Comparison of ENCODE assay signal across 17 cellular contexts in genomic region chr21:20329636-20330035, GRCh38.
DNase-seq lines count a peak whose midpoint lies in the region; ATAC-seq, FAIRE-seq and TF ChIP-seq lines count a peak whose summit lies in the region.
"Had no signal": no experiment of that assay in that cellular context is flagged by ENCODE, and none has a peak within 500 bp of the region (broad histone marks: within the 10 kb centered on the region; RNA-seq: fewer than 3 reads in every experiment).

No MANE protein-coding gene starts in this region.

- peak overlapping the region; percentile 66 for H3K4me2 ChIP-seq in PC-9
- H3K4me2 ChIP-seq in HepG2 (ENCODE audit: low read depth, low read length), result peak overlapping the region; percentile 32; the same call in 1 of the 2 replicates
- H3K4me2 ChIP-seq: BLaER1 had no signal

- H4K20me1 ChIP-seq in PC-9 (ENCODE audit: insufficient read depth) (no peaks in the 10 kb centered on the region), HepG2 (ENCODE audit: insufficient read depth, low read length) (no peaks in the 10 kb centered on the region)
- H4K20me1 ChIP-seq: BLaER1 had no signal

- H3K36me3 ChIP-seq in PC-9 (ENCODE audit: low read depth) (no peaks in the 10 kb centered on the region), HepG2 (replicated peaks in 1 of 2; ENCODE audit: control insufficient read depth in 1 of 2, insufficient read depth in 2 of 2, low read length in 2 of 2) (no peaks in the 10 kb centered on the region)
- H3K36me3 ChIP-seq: BLaER1 had no signal

- no peaks in the 10 kb centered on the region for H3F3A ChIP-seq in PC-9 (ENCODE audit: insufficient read depth, low read depth)

- H3K27me3 ChIP-seq in PC-9 (ENCODE audit: insufficient read depth, low read depth) (no peaks in the 10 kb centered on the region), HepG2 (ENCODE audit: control insufficient read depth in 1 of 2, insufficient read depth in 2 of 2, low read length in 2 of 2) (no peaks in the 10 kb centered on the region), right cardiac atrium (ENCODE audit: control insufficient read depth, insufficient read depth) (no peaks in the 10 kb centered on the region)
- H3K27me3 ChIP-seq: BLaER1 had no signal

- no peaks in the 10 kb centered on the region for H3K9me3 ChIP-seq in PC-9 (ENCODE audit: insufficient read depth, low read depth)
- H3K9me3 ChIP-seq in HepG2 (ENCODE audit: low read length), result peaks cover 62% of the 10 kb centered on the region
- H3K9me3 ChIP-seq in right cardiac atrium (ENCODE audit: control insufficient read depth, low read length), result no peaks in the 10 kb centered on the region
- H3K9me3 ChIP-seq: BLaER1 had no signal

- no peaks in the 10 kb centered on the region for H3K9me2 ChIP-seq in PC-9 (ENCODE audit: insufficient read depth)

- no peak overlapping the region for H3K9ac ChIP-seq in HepG2 (ENCODE audit: insufficient read depth, low read depth, low read length)
- H3K9ac ChIP-seq: BLaER1 had no signal

- TF ChIP-seq EP300 in HepG2 (IDR thresholded peaks at IDR 0.05; ENCODE audit: low read depth in 2 of 2, low read length in 2 of 2) (no peak), HepG2 (CRISPR knock-in tag; IDR thresholded peaks at IDR 0.05; ENCODE audit: borderline replicate concordance) (no peak)

- H3K4me3 ChIP-seq in PC-9, result peak overlapping the region; percentile 44; the same call in 1 of the 2 replicates
- H3K4me3 ChIP-seq in HepG2 (replicated peaks in 1 of 3; ENCODE audit: insufficient read depth in 1 of 3, low read depth in 2 of 3, low read length in 3 of 3), result peak overlapping the region; percentile 4 to 64 (median 46); a peak in 3 of 6 replicates
- H3K4me3 ChIP-seq in right cardiac atrium (ENCODE audit: low read length), result no peak overlapping the region
- H3K4me3 ChIP-seq: BLaER1 had no signal

- peak; percentile 32 for DNase-seq in HT1080 (ENCODE audit: low read depth)
- peak; percentile 4 for DNase-seq in NCI-H146 (lab: John Stamatoyannopoulos, UW)
- no peak for DNase-seq in PC-9
- no peak for DNase-seq in HepG2 (ENCODE audit: low spot score)
- DNase-seq in DMS79 (lab: John Stamatoyannopoulos, UW), result no peak
- DNase-seq in stimulated activated naive CD4-positive, alpha-beta T cell treated with Interleukin-2 at 50 U/mL for 16 hours (lab: John Stamatoyannopoulos, UW), result no peak
- no peak for DNase-seq in right cardiac atrium
- DNase-seq: DMS 273 treated with DMSO at 0.1 percent for 48 hours, NCI-H1092, NCI-H187, NCI-H446, NCI-H82, T-helper 2 cell had no signal

- H3K4me1 ChIP-seq in PC-9 (replicated peaks; ENCODE audit: insufficient read depth) (no peaks in the 10 kb centered on the region), HepG2 (ENCODE audit: insufficient read depth, low read length) (no peaks in the 10 kb centered on the region), right cardiac atrium (ENCODE audit: control insufficient read depth, insufficient read depth, low read length) (no peaks in the 10 kb centered on the region)
- H3K4me1 ChIP-seq: BLaER1 had no signal

- H2AFZ ChIP-seq in PC-9, result peak overlapping the region; percentile 61
- H2AFZ ChIP-seq in HepG2 (ENCODE audit: low read length), result peak overlapping the region; percentile 72

- TF ChIP-seq POLR2A in HepG2 (IDR thresholded peaks at IDR 0.05; ENCODE audit: insufficient read depth in 1 of 2, low read depth in 2 of 2, low read length in 2 of 2), result no peak

- in situ Hi-C loops in HepG2 (cut with HindIII; ENCODE audit: extremely low pct_ligation_motif_present, low pct_unique_long_range_greater_than_20kb), result no loop called here

- intact Hi-C loops in PC-9 (cut with micrococcal nuclease; ENCODE audit: unreplicated experiment) (no loop called here), HepG2 (cut with micrococcal nuclease; ENCODE audit: unreplicated experiment) (no loop called here), right cardiac atrium (cut with DNase I) (no loop called here)

- CTCF ChIA-PET in PC-9 (lab: Charles Lee) (no interaction called here), HepG2 (lab: Yijun Ruan, JAX; ENCODE audit: low intra/inter-chr PET ratio, low total read pairs) (no interaction called here)

- 26% methylated on average over 6 of the region's 6 CpGs for WGBS in HepG2 (ENCODE audit: low lambda C conversion rate)
- 93% methylated on average over 6 of the region's 6 CpGs for WGBS in right cardiac atrium

- POLR2A ChIA-PET in PC-9 (lab: Charles Lee; ENCODE audit: unreplicated experiment), result no interaction called here
- POLR2A ChIA-PET in HepG2 (lab: Yijun Ruan, JAX), result no interaction called here

- no peak for TF ChIP-seq CTCF in PC-9 (conservative IDR thresholded peaks at IDR 0.05)
- no peak for TF ChIP-seq CTCF in HepG2 (CRISPR knock-in tag; IDR thresholded peaks at IDR 0.05)

- no peaks in the 10 kb centered on the region for H3K79me2 ChIP-seq in PC-9 (ENCODE audit: low read depth)
- no peaks in the 10 kb centered on the region for H3K79me2 ChIP-seq in HepG2 (ENCODE audit: insufficient read depth, low read length)

- no peak for FAIRE-seq in HepG2 (lab: Jason Lieb, UNC)
- FAIRE-seq: GM18507, TTC549 had no signal

- ATAC-seq in HepG2 (no peak), right cardiac atrium (no peak)
- ATAC-seq: SK-N-SH treated with all-trans-retinoic acid at 6 μM for 48 hours had no signal

- TF ChIP-seq RAD21 in HepG2 (CRISPR knock-in tag; IDR thresholded peaks at IDR 0.05), result no peak

- no TSS peak for BruUV-seq in PC-9 (replicated peaks; lab: Mats Ljungman, UMichigan)
- BruUV-seq in HepG2 (replicated peaks; lab: Mats Ljungman, UMichigan), result no TSS peak

- no peak overlapping the region for H3K27ac ChIP-seq in PC-9
- H3K27ac ChIP-seq in HepG2 (ENCODE audit: extremely low read length, insufficient read depth, low read length), result no peak overlapping the region
- no peak overlapping the region for H3K27ac ChIP-seq in right cardiac atrium (ENCODE audit: low read length)
- H3K27ac ChIP-seq: BLaER1 had no signal

TF ChIP-seq in HepG2, 621 proteins besides CTCF, POLR2A, EP300 and RAD21 (continues in another document):
- TF ChIP-seq CBX1 (IDR thresholded peaks at IDR 0.05; ENCODE audit: low read depth), result no peak
- no peak for TF ChIP-seq ZBTB14 (CRISPR knock-in tag; IDR thresholded peaks at IDR 0.05)
- no peak for TF ChIP-seq RBM39 (IDR thresholded peaks at IDR 0.05; ENCODE audit: low read depth, low read length, poor library complexity, severe bottlenecking)
- TF ChIP-seq GABPB1 (CRISPR knock-in tag; IDR thresholded peaks at IDR 0.05), result no peak
- no peak for TF ChIP-seq ZNF644 (CRISPR knock-in tag; IDR thresholded peaks at IDR 0.05; ENCODE audit: low read depth)
- TF ChIP-seq, protein P1, sequence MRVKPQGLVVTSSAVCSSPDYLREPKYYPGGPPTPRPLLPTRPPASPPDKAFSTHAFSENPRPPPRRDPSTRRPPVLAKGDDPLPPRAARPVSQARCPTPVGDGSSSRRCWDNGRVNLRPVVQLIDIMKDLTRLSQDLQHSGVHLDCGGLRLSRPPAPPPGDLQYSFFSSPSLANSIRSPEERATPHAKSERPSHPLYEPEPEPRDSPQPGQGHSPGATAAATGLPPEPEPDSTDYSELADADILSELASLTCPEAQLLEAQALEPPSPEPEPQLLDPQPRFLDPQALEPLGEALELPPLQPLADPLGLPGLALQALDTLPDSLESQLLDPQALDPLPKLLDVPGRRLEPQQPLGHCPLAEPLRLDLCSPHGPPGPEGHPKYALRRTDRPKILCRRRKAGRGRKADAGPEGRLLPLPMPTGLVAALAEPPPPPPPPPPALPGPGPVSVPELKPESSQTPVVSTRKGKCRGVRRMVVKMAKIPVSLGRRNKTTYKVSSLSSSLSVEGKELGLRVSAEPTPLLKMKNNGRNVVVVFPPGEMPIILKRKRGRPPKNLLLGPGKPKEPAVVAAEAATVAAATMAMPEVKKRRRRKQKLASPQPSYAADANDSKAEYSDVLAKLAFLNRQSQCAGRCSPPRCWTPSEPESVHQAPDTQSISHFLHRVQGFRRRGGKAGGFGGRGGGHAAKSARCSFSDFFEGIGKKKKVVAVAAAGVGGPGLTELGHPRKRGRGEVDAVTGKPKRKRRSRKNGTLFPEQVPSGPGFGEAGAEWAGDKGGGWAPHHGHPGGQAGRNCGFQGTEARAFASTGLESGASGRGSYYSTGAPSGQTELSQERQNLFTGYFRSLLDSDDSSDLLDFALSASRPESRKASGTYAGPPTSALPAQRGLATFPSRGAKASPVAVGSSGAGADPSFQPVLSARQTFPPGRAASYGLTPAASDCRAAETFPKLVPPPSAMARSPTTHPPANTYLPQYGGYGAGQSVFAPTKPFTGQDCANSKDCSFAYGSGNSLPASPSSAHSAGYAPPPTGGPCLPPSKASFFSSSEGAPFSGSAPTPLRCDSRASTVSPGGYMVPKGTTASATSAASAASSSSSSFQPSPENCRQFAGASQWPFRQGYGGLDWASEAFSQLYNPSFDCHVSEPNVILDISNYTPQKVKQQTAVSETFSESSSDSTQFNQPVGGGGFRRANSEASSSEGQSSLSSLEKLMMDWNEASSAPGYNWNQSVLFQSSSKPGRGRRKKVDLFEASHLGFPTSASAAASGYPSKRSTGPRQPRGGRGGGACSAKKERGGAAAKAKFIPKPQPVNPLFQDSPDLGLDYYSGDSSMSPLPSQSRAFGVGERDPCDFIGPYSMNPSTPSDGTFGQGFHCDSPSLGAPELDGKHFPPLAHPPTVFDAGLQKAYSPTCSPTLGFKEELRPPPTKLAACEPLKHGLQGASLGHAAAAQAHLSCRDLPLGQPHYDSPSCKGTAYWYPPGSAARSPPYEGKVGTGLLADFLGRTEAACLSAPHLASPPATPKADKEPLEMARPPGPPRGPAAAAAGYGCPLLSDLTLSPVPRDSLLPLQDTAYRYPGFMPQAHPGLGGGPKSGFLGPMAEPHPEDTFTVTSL (CRISPR knock-in tag; IDR thresholded peaks at IDR 0.05; ENCODE audit: borderline replicate concordance), result no peak
- TF ChIP-seq HOXA3 (CRISPR knock-in tag; IDR thresholded peaks at IDR 0.05), result no peak
- TF ChIP-seq FOXA3 (CRISPR knock-in tag; IDR thresholded peaks at IDR 0.05), result no peak
- no peak for TF ChIP-seq HOXA5 (CRISPR knock-in tag; IDR thresholded peaks at IDR 0.05)
- no peak for TF ChIP-seq CHD4 (IDR thresholded peaks at IDR 0.05; ENCODE audit: borderline replicate concordance, low read length)
- no peak for TF ChIP-seq HDAC1 (CRISPR knock-in tag; IDR thresholded peaks at IDR 0.05)
- no peak for TF ChIP-seq ZMYM3 (CRISPR knock-in tag; IDR thresholded peaks at IDR 0.05)
- no peak for TF ChIP-seq KDM5A (IDR thresholded peaks at IDR 0.05; ENCODE audit: borderline replicate concordance, low read length)
- no peak for TF ChIP-seq HNRNPH1 (optimal IDR thresholded peaks at IDR 0.05; ENCODE audit: low read depth, low read length)

Comparison
In these comparisons a context has a peak if more than half of its experiments do, and no peak if none do; other contexts are left out.
1. DNase-seq: peak in HT1080 (single experiment) and NCI-H146 (single experiment); none in PC-9 (0 of 2), HepG2 (single experiment), DMS79 (single experiment), stimulated activated naive CD4-positive, alpha-beta T cell treated with Interleukin-2 at 50 U/mL for 16 hours (single experiment) and right cardiac atrium (0 of 3).